In the genomic region with DNA sequence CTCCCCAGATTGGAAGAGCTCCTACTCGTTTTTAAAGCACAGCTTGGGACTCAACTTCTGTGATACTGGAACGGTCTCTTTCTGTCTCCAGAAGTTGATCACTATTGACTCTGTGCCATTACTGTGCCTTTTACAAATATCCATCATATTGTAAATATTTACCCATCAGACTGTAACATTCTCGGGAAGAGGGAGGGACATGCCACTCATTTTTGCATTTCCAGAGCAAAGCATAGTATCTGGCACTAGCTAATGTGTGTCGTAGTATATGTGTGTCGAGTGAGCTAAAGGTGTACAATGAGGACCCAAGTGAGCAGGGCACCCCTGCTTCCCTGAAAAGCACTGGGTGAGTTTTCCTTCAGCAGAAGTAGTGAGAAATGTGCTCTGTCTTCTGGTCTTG, we compare ENCODE assay signal across 20 cellular contexts. TPM values are rescaled to one million over a fixed set of nuclear protein-coding genes. Genes with fewer than 3 reads are reported as not detected.
DNase-seq lines count a peak whose midpoint lies in the region; ATAC-seq and TF ChIP-seq lines count a peak whose summit lies in the region.
"Had no signal": no experiment of that assay in that cellular context is flagged by ENCODE, and none has a peak within 500 bp of the region (broad histone marks: within the 10 kb centered on the region; RNA-seq: fewer than 3 reads in every experiment).

No MANE protein-coding gene starts in this region.

- H3K4me1 ChIP-seq in mucosa of descending colon (ENCODE audit: low read depth): no peaks in the 10 kb centered on the region
- H3K4me1 ChIP-seq: BE2C, Peyer's patch had no signal

- no peak overlapping the region for H3K27ac Mint-ChIP-seq in activated naive CD4-positive, alpha-beta T cell treated with anti-CD3 and anti-CD28 coated beads for 36 hours
- H3K27ac Mint-ChIP-seq: CD4-positive, alpha-beta T cell had no signal

- H3K4me3 ChIP-seq in mucosa of descending colon: no peak overlapping the region
- H3K4me3 ChIP-seq: Peyer's patch, SJCRH30 had no signal

- H3K4me3 Mint-ChIP-seq in activated naive CD4-positive, alpha-beta T cell treated with anti-CD3 and anti-CD28 coated beads for 36 hours: no peak overlapping the region
- H3K4me3 Mint-ChIP-seq: CD4-positive, alpha-beta T cell had no signal

- CTCF ChIA-PET in activated naive CD4-positive, alpha-beta T cell treated with anti-CD3 and anti-CD28 coated beads for 36 hours (lab: Charles Lee): interaction anchor here (0.7 kb wide), 1 partner anchor 151 kb away, joined by 3 read pairs; no protein-coding TSS in a partner anchor

- TF ChIP-seq CTCF in 22Rv1 (IDR thresholded peaks at IDR 0.05) (no peak), VCaP (conservative IDR thresholded peaks at IDR 0.05) (no peak), mucosa of descending colon (IDR thresholded peaks at IDR 0.05) (no peak)

- no peaks in the 10 kb centered on the region for H3K36me3 Mint-ChIP-seq in activated naive CD4-positive, alpha-beta T cell treated with anti-CD3 and anti-CD28 coated beads for 36 hours (ENCODE audit: low read depth)

- peak; percentile 98 for DNase-seq in DMS53 treated with DMSO at 0.1 percent for 48 hours (lab: John Stamatoyannopoulos, UW; ENCODE audit: unreplicated experiment)
- no peak for DNase-seq in mucosa of descending colon
- no peak for DNase-seq in iPS-NIHi11 (ENCODE audit: low spot score)
- no peak for DNase-seq in activated naive CD4-positive, alpha-beta T cell treated with anti-CD3 and anti-CD28 coated beads for 36 hours
- DNase-seq in DMS79 (lab: John Stamatoyannopoulos, UW): no peak
- DNase-seq in Ammon's horn (ENCODE audit: low spot score): no peak
- DNase-seq: BE2C; CD4-positive, alpha-beta T cell; EL; GF-D8; Kasumi-1; NCI-H1092; NCI-H146; NCI-H2029; NCI-H2227 treated with DMSO at 0.1 percent for 48 hours; NCI-H510A; Peyer's patch; SJCRH30 had no signal

- no peaks in the 10 kb centered on the region for H3K36me3 ChIP-seq in mucosa of descending colon (ENCODE audit: low read depth)
- H3K36me3 ChIP-seq: BE2C, Peyer's patch, SJCRH30 had no signal

- H3K4me1 Mint-ChIP-seq in activated naive CD4-positive, alpha-beta T cell treated with anti-CD3 and anti-CD28 coated beads for 36 hours (ENCODE audit: low read depth): no peaks in the 10 kb centered on the region

- H3K9me3 Mint-ChIP-seq in activated naive CD4-positive, alpha-beta T cell treated with anti-CD3 and anti-CD28 coated beads for 36 hours: no peaks in the 10 kb centered on the region
- H3K9me3 Mint-ChIP-seq: CD4-positive, alpha-beta T cell had no signal

- H3K27me3 Mint-ChIP-seq in activated naive CD4-positive, alpha-beta T cell treated with anti-CD3 and anti-CD28 coated beads for 36 hours (ENCODE audit: low read depth): no peaks in the 10 kb centered on the region

- peak; percentile 7 for ATAC-seq in mucosa of descending colon

- peak overlapping the region; percentile 74 for H3K27ac ChIP-seq in 22Rv1
- H3K27ac ChIP-seq in VCaP: peak overlapping the region; percentile 64
- H3K27ac ChIP-seq: Peyer's patch, SJCRH30 had no signal

- intact Hi-C loops in mucosa of descending colon (cut with DNase I, micrococcal nuclease): no loop called here
- intact Hi-C loops in activated naive CD4-positive, alpha-beta T cell treated with anti-CD3 and anti-CD28 coated beads for 36 hours (cut with micrococcal nuclease): no loop called here

- no peaks in the 10 kb centered on the region for H3K9me3 ChIP-seq in mucosa of descending colon
- H3K9me3 ChIP-seq: BE2C, Peyer's patch, SJCRH30 had no signal

RNA-seq across cellular contexts. Expression of gene GSG1, which starts 24.0 kb away (rescaled TPM):
- total RNA-seq in mucosa of descending colon: not detected
- not detected for total RNA-seq in activated naive CD4-positive, alpha-beta T cell treated with anti-CD3 and anti-CD28 coated beads for 36 hours
- total RNA-seq: CD4-positive, alpha-beta T cell had no signal
